13 cellular contexts compared by ENCODE assay signal in genomic region chr5:127936439-127936972, GRCh38.
A peak's percentile ranks its signal among the peaks of the same experiment; 100 is the strongest.
DNase-seq lines count a peak whose midpoint lies in the region; ATAC-seq and TF ChIP-seq lines count a peak whose summit lies in the region.
"Had no signal": no experiment of that assay in that cellular context is flagged by ENCODE, and none has a peak within 500 bp of the region (broad histone marks: within the 10 kb centered on the region; RNA-seq: fewer than 3 reads in every experiment).

No MANE protein-coding gene starts in this region.

- peak overlapping the region; percentile 36 for H3K4me3 Mint-ChIP-seq in central memory CD8-positive, alpha-beta T cell
- H3K4me3 Mint-ChIP-seq: T-helper 2 cell treated with Interferon-gamma antibody and Interleukin-4, amounts not matched to agents 5 μg/mL and 100 μg/mL, for 36 hours had no signal

- H3K36me3 ChIP-seq in upper lobe of right lung: no peaks in the 10 kb centered on the region
- H3K36me3 ChIP-seq: BE2C had no signal

- H3K27me3 ChIP-seq in upper lobe of right lung (no peaks in the 10 kb centered on the region), dorsolateral prefrontal cortex (no peaks in the 10 kb centered on the region)
- H3K27me3 ChIP-seq: BE2C had no signal

- no peaks in the 10 kb centered on the region for H3K9me3 ChIP-seq in upper lobe of right lung
- H3K9me3 ChIP-seq: BE2C had no signal

- H3K27me3 Mint-ChIP-seq in central memory CD8-positive, alpha-beta T cell: no peaks in the 10 kb centered on the region

- no peaks in the 10 kb centered on the region for H3K9me3 Mint-ChIP-seq in central memory CD8-positive, alpha-beta T cell
- H3K9me3 Mint-ChIP-seq: T-helper 2 cell treated with Interferon-gamma antibody and Interleukin-4, amounts not matched to agents 5 μg/mL and 100 μg/mL, for 36 hours had no signal

- H3K27ac Mint-ChIP-seq in central memory CD8-positive, alpha-beta T cell (ENCODE audit: low read depth): peak overlapping the region; percentile 77
- H3K27ac Mint-ChIP-seq: T-helper 2 cell treated with Interferon-gamma antibody and Interleukin-4, amounts not matched to agents 5 μg/mL and 100 μg/mL, for 36 hours had no signal

- no peak for TF ChIP-seq CTCF in upper lobe of right lung (IDR thresholded peaks at IDR 0.05)
- TF ChIP-seq CTCF in dorsolateral prefrontal cortex (IDR thresholded peaks at IDR 0.05 in 54 of 56, conservative IDR thresholded peaks at IDR 0.05 in 2 of 56; ENCODE audit: low read depth in 1 of 56, partially characterized antibody in 56 of 56): no peak
- no peak for TF ChIP-seq CTCF in omental fat pad (IDR thresholded peaks at IDR 0.05)

- no peaks in the 10 kb centered on the region for H3K4me1 ChIP-seq in upper lobe of right lung
- H3K4me1 ChIP-seq: BE2C had no signal

- H3K4me3 ChIP-seq in upper lobe of right lung (no peak overlapping the region), dorsolateral prefrontal cortex (no peak overlapping the region)

- ATAC-seq in HG02798 (IDR thresholded peaks at IDR 0.05; ENCODE audit: poor library complexity, unreplicated experiment) (peak; percentile 56), upper lobe of right lung (no peak), GM19455 (IDR thresholded peaks at IDR 0.05; ENCODE audit: unreplicated experiment) (no peak), omental fat pad (ENCODE audit: low FRiP score) (no peak)
- peak; percentile 88 for ATAC-seq in central memory CD8-positive, alpha-beta T cell (replicated peaks; ENCODE audit: extremely low read depth, poor library complexity, severe bottlenecking)

- H3K27ac ChIP-seq in upper lobe of right lung (peak overlapping the region; percentile 8), dorsolateral prefrontal cortex (no peak overlapping the region)

- H3K4me1 Mint-ChIP-seq in central memory CD8-positive, alpha-beta T cell: peaks cover 9% of the 10 kb centered on the region

- intact Hi-C loops in upper lobe of right lung (cut with DNase I): no loop called here
- intact Hi-C loops in dorsolateral prefrontal cortex (cut with DNase I): no loop called here

- DNase-seq in stimulated activated CD4-positive, alpha-beta T cell treated with anti-CD3 and anti-CD28 coated beads, Interleukin-1b, Interleukin-23, amount 100 ng/mL, for 48 hours: peak; percentile 48
- DNase-seq in stimulated activated CD4-positive, alpha-beta T cell treated with anti-CD3 and anti-CD28 coated beads, Interleukin-4, amount 100 ng/mL, for 1 hour: no peak
- peak in 1 of 2 donors; percentile 40 for DNase-seq in central memory CD8-positive, alpha-beta T cell (ENCODE audit: low spot score in 2 of 2)
- DNase-seq in upper lobe of right lung: no peak
- no peak for DNase-seq in dorsolateral prefrontal cortex
- no peak for DNase-seq in omental fat pad (ENCODE audit: low spot score)
- DNase-seq: BE2C, foreskin melanocyte, NCI-H1930, NCI-H774 had no signal

- H3K36me3 Mint-ChIP-seq in central memory CD8-positive, alpha-beta T cell (ENCODE audit: insufficient read depth): no peaks in the 10 kb centered on the region

Comparison
In these comparisons a context has a peak if more than half of its experiments do, and no peak if none do; other contexts are left out.
1. ATAC-seq: peak in HG02798 (single experiment) and central memory CD8-positive, alpha-beta T cell (single experiment); none in upper lobe of right lung (single experiment), GM19455 (single experiment) and omental fat pad (single experiment).